In the genomic region with DNA sequence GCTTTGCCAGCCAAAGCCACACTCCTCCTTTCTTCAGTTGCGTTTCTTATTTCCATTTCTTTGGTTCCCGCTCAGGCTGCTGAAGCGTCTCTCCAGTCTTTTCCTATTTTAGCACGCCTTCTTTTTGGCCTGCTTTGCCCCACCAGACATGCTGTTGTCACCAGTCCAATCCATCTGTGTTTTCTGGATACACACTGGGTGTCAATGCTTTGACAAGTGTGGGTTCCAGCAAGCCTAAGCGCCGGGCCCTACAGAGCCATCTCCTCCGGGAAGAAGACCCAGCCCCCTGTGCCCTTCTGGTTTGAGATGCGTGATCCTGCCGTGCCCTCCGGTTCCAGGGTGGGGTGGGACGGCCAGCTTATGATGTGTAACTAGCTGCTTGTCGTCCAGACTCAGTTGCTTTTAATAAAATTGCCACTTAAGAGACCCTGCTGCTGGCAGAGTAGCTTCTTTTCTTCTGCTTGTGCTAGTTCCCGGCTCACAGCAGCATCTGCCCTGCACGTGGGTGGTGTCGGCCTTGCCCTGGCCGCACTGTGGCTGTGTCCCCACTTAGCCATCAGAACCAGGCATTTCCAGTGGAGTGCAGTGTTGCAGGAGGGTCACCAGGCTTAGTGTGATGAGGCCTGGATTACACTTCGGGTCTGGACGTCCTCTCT, we compare ENCODE assay signal across 19 cellular contexts. TPM values are rescaled to one million over a fixed set of nuclear protein-coding genes. Genes with fewer than 3 reads are reported as not detected.
DNase-seq lines count a peak whose midpoint lies in the region; ATAC-seq, FAIRE-seq and TF ChIP-seq lines count a peak whose summit lies in the region.
"Had no signal": no experiment of that assay in that cellular context is flagged by ENCODE, and none has a peak within 500 bp of the region (broad histone marks: within the 10 kb centered on the region; RNA-seq: fewer than 3 reads in every experiment).

No MANE protein-coding gene starts in this region.

- no peaks in the 10 kb centered on the region for H3K9me3 ChIP-seq in pancreas
- H3K9me3 ChIP-seq: MG63 had no signal

- H3K27ac ChIP-seq in dorsolateral prefrontal cortex (peak overlapping the region in 57 of 59 donors; percentile 3 to 92 (median 77)), pancreas (no peak overlapping the region)
- H3K27ac ChIP-seq: KMS-11 had no signal

- H3K4me3 ChIP-seq in dorsolateral prefrontal cortex, result peak overlapping the region in 13 of 59 donors; percentile 2 to 29 (median 16)
- no peak overlapping the region for H3K4me3 ChIP-seq in pancreas
- H3K4me3 ChIP-seq: MG63 had no signal

- no peaks in the 10 kb centered on the region for H3K9me3 Mint-ChIP-seq in stimulated activated effector memory CD8-positive, alpha-beta T cell treated with anti-CD3 and anti-CD28 coated beads, Interleukin-12 subunit alpha, Interleukin-12 subunit beta, amount 100 ng/mL, for 72 hours

- no peak for ATAC-seq in stimulated activated effector memory CD8-positive, alpha-beta T cell treated with anti-CD3 and anti-CD28 coated beads, Interleukin-12 subunit alpha, Interleukin-12 subunit beta, amount 100 ng/mL, for 72 hours
- no peak for ATAC-seq in pancreas
- ATAC-seq in GM21723 (IDR thresholded peaks at IDR 0.05; ENCODE audit: unreplicated experiment), result no peak
- no peak for ATAC-seq in HG03354 (IDR thresholded peaks at IDR 0.05; ENCODE audit: poor library complexity, severe bottlenecking, unreplicated experiment)
- ATAC-seq: HepG2, Panc1 had no signal

- TF ChIP-seq CTCF in dorsolateral prefrontal cortex (IDR thresholded peaks at IDR 0.05 in 54 of 56, conservative IDR thresholded peaks at IDR 0.05 in 2 of 56; ENCODE audit: low read depth in 1 of 56, partially characterized antibody in 56 of 56), result no peak
- TF ChIP-seq CTCF in pancreas (IDR thresholded peaks at IDR 0.05), result no peak

- no peaks in the 10 kb centered on the region for H3K36me3 Mint-ChIP-seq in stimulated activated effector memory CD8-positive, alpha-beta T cell treated with anti-CD3 and anti-CD28 coated beads, Interleukin-12 subunit alpha, Interleukin-12 subunit beta, amount 100 ng/mL, for 72 hours
- H3K36me3 Mint-ChIP-seq: CD4-positive, CD25-positive, alpha-beta regulatory T cell had no signal

- peaks cover 36% of the 10 kb centered on the region for H3K4me1 Mint-ChIP-seq in stimulated activated effector memory CD8-positive, alpha-beta T cell treated with anti-CD3 and anti-CD28 coated beads, Interleukin-12 subunit alpha, Interleukin-12 subunit beta, amount 100 ng/mL, for 72 hours

- intact Hi-C loops in dorsolateral prefrontal cortex (cut with DNase I), result no loop called here
- intact Hi-C loops in pancreas (cut with DNase I), result no loop called here

- WGBS in pancreas, 2 donors, result 88% methylated on average over 18 of the region's 18 CpGs

- peak overlapping the region; percentile 52 for H3K27ac Mint-ChIP-seq in stimulated activated effector memory CD8-positive, alpha-beta T cell treated with anti-CD3 and anti-CD28 coated beads, Interleukin-12 subunit alpha, Interleukin-12 subunit beta, amount 100 ng/mL, for 72 hours
- H3K27ac Mint-ChIP-seq: CD4-positive, CD25-positive, alpha-beta regulatory T cell had no signal

- H3K4me1 ChIP-seq in pancreas, result no peaks in the 10 kb centered on the region

- H3K27me3 ChIP-seq in dorsolateral prefrontal cortex (no peaks in the 10 kb centered on the region), pancreas (no peaks in the 10 kb centered on the region)
- H3K27me3 ChIP-seq: MG63 had no signal

- no peak for FAIRE-seq in pancreas (lab: Jason Lieb, UNC)
- FAIRE-seq: GM12891, HepG2 had no signal

- H3K4me3 Mint-ChIP-seq in stimulated activated effector memory CD8-positive, alpha-beta T cell treated with anti-CD3 and anti-CD28 coated beads, Interleukin-12 subunit alpha, Interleukin-12 subunit beta, amount 100 ng/mL, for 72 hours, result no peak overlapping the region
- H3K4me3 Mint-ChIP-seq: CD4-positive, CD25-positive, alpha-beta regulatory T cell had no signal

- H3K36me3 ChIP-seq in pancreas, result no peaks in the 10 kb centered on the region
- H3K36me3 ChIP-seq: MG63 had no signal

- DNase-seq in NCI-H446 (lab: John Stamatoyannopoulos, UW) (peak; percentile 63 to 85), dorsolateral prefrontal cortex (peak in 8 of 10 donors; percentile 28 to 58 (median 52)), inferior parietal cortex (ENCODE audit: extremely low spot score) (peak; percentile 53), pancreas (no peak)
- no peak for DNase-seq in stimulated activated effector memory CD8-positive, alpha-beta T cell treated with anti-CD3 and anti-CD28 coated beads, Interleukin-12 subunit alpha, Interleukin-12 subunit beta, amount 100 ng/mL, for 72 hours (ENCODE audit: low spot score in 2 of 2)
- DNase-seq: AML-193; Calu3; CD4-positive, CD25-positive, alpha-beta regulatory T cell; GOT3; MG63; NCI-H1092 treated with DMSO at 0.1 percent for 48 hours; NCI-H1694; SHP77 had no signal

RNA-seq across cellular contexts. Expression of a gene that starts 29.7 kb away (rescaled TPM):
- total RNA-seq in dorsolateral prefrontal cortex (10 to 100 TPM; 24.3 to 74.2 (median 42.9) TPM), pancreas (10 to 100 TPM in 4 of 6 donors, 1 to 10 TPM in 2; 7.0 to 13.4 (median 11.6) TPM)
- 1 to 10 TPM; 3.8 to 5.2 TPM for polyA plus RNA-seq in pancreas
- total RNA-seq: CD4-positive, CD25-positive, alpha-beta regulatory T cell had no signal
- polyA plus RNA-seq: CD4-positive, CD25-positive, alpha-beta regulatory T cell had no signal

Comparison
In these comparisons a context has a peak if more than half of its experiments do, and no peak if none do; other contexts are left out.
1. DNase-seq: peak in NCI-H446 (2 of 2), dorsolateral prefrontal cortex (8 of 10) and inferior parietal cortex (single experiment); none in stimulated activated effector memory CD8-positive, alpha-beta T cell treated with anti-CD3 and anti-CD28 coated beads, Interleukin-12 subunit alpha, Interleukin-12 subunit beta, amount 100 ng/mL, for 72 hours (0 of 2) and pancreas (0 of 6).
2. H3K27ac ChIP-seq: peak in dorsolateral prefrontal cortex (57 of 59); none in pancreas (0 of 4).